Comparison of ENCODE assay signal across 1 cellular context in the genomic region with DNA sequence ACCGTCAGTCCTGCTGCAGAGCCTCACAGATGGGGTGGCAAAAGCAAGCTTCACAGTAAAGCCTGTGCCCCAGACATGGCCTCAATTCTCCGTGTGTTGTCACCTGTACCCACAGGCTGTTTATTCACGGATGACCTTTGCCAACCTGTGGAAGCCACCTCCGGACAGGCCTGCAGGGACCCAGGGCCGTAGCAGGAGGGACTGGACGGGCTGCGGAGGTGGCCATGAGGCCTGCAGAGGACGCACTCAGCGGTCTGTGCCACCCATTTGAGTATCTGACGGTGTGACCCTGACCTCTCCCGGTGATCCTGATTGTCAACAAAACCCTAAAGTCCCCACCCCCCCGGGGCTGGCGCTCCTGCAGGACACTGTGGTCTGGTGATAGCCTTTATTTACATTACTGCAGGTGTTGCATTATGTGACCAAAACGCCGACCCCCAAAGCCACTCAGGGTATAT.
A peak's percentile ranks its signal among the peaks of the same experiment; 100 is the strongest.
TF ChIP-seq lines count a peak whose summit lies in the region.

No MANE protein-coding gene starts in this region.

TF ChIP-seq in HepG2, 621 proteins besides CTCF, POLR2A, EP300 and RAD21 (continued from another document and continues in another):
- TF ChIP-seq ZFP90 (CRISPR knock-in tag; IDR thresholded peaks at IDR 0.05; ENCODE audit: borderline replicate concordance) (peak; percentile 59; the same call in 1 of the 2 replicates), ZNF709 (CRISPR knock-in tag; IDR thresholded peaks at IDR 0.05) (peak; percentile 32; the same call in 1 of the 2 replicates), RBM22 (optimal IDR thresholded peaks at IDR 0.05; ENCODE audit: low read length) (no peak), ZMAT3 (CRISPR knock-in tag; conservative IDR thresholded peaks at IDR 0.05) (no peak), FOXO1 (CRISPR knock-in tag; IDR thresholded peaks at IDR 0.05) (peak; percentile 82), THAP7 (CRISPR knock-in tag; IDR thresholded peaks at IDR 0.05) (no peak), BCLAF1 (IDR thresholded peaks at IDR 0.05) (no peak), ZNF670 (CRISPR knock-in tag; IDR thresholded peaks at IDR 0.05; ENCODE audit: borderline replicate concordance) (no peak; the same call in 1 of the 2 replicates), HOXA5 (CRISPR knock-in tag; IDR thresholded peaks at IDR 0.05) (0 out of 2 replicates have a peak, but pooled peaks have one; percentile 71), ESRRA (CRISPR knock-in tag; IDR thresholded peaks at IDR 0.05; ENCODE audit: low read depth) (no peak; the same call in none of the 2 replicates), ZNF337 (CRISPR knock-in tag; IDR thresholded peaks at IDR 0.05; ENCODE audit: borderline replicate concordance, low read depth) (no peak), TBX3 (IDR thresholded peaks at IDR 0.05; ENCODE audit: borderline replicate concordance) (peak; percentile 49; the same call in 1 of the 2 replicates), THRA (CRISPR knock-in tag; IDR thresholded peaks at IDR 0.05; ENCODE audit: borderline replicate concordance) (peak; percentile 90; the same call in 1 of the 2 replicates), EEA1 (CRISPR knock-in tag; IDR thresholded peaks at IDR 0.05; ENCODE audit: borderline replicate concordance) (peak; percentile 39; the same call in 1 of the 2 replicates), MTF1 (CRISPR knock-in tag; IDR thresholded peaks at IDR 0.05) (no peak), AGO2 (optimal IDR thresholded peaks at IDR 0.05; ENCODE audit: low read depth, low read length) (no peak), ZSCAN5A (CRISPR knock-in tag; IDR thresholded peaks at IDR 0.05; ENCODE audit: borderline replicate concordance) (no peak), ZKSCAN8 (CRISPR knock-in tag; IDR thresholded peaks at IDR 0.05; ENCODE audit: borderline replicate concordance) (peak; percentile 21; the same call in 1 of the 2 replicates), MED13 (CRISPR knock-in tag; IDR thresholded peaks at IDR 0.05) (no peak), ZNF598 (CRISPR knock-in tag; IDR thresholded peaks at IDR 0.05; ENCODE audit: borderline replicate concordance) (no peak), E2F2 (CRISPR knock-in tag; IDR thresholded peaks at IDR 0.05; ENCODE audit: borderline replicate concordance) (no peak), DMTF1 (CRISPR knock-in tag; IDR thresholded peaks at IDR 0.05) (no peak), GTF3A (CRISPR knock-in tag; conservative IDR thresholded peaks at IDR 0.05) (no peak), NFKBIZ (CRISPR knock-in tag; IDR thresholded peaks at IDR 0.05) (no peak), SP1 (IDR thresholded peaks at IDR 0.05) (no peak), SP1 (CRISPR knock-in tag; IDR thresholded peaks at IDR 0.05) (no peak), ZNF232 (CRISPR knock-in tag; IDR thresholded peaks at IDR 0.05; ENCODE audit: borderline replicate concordance) (no peak), BRCA1 (CRISPR knock-in tag; IDR thresholded peaks at IDR 0.05) (no peak), ZMYM4 (CRISPR knock-in tag; IDR thresholded peaks at IDR 0.05) (peak; percentile 75), EED (CRISPR knock-in tag; IDR thresholded peaks at IDR 0.05) (no peak), ETV6 (CRISPR knock-in tag; conservative IDR thresholded peaks at IDR 0.05) (no peak), KLF12 (CRISPR knock-in tag; IDR thresholded peaks at IDR 0.05; ENCODE audit: borderline replicate concordance) (no peak), SMAD1 (CRISPR knock-in tag; IDR thresholded peaks at IDR 0.05; ENCODE audit: borderline replicate concordance, low read depth) (no peak), ZSCAN22 (CRISPR knock-in tag; IDR thresholded peaks at IDR 0.05) (no peak), ZNF235 (CRISPR knock-in tag; IDR thresholded peaks at IDR 0.05; ENCODE audit: borderline replicate concordance) (no peak), HBP1 (CRISPR knock-in tag; IDR thresholded peaks at IDR 0.05; ENCODE audit: low read depth) (no peak), KLF15 (CRISPR knock-in tag; IDR thresholded peaks at IDR 0.05; ENCODE audit: borderline replicate concordance) (peak; percentile 48; the same call in 1 of the 2 replicates)
- TF ChIP-seq, protein P1, sequence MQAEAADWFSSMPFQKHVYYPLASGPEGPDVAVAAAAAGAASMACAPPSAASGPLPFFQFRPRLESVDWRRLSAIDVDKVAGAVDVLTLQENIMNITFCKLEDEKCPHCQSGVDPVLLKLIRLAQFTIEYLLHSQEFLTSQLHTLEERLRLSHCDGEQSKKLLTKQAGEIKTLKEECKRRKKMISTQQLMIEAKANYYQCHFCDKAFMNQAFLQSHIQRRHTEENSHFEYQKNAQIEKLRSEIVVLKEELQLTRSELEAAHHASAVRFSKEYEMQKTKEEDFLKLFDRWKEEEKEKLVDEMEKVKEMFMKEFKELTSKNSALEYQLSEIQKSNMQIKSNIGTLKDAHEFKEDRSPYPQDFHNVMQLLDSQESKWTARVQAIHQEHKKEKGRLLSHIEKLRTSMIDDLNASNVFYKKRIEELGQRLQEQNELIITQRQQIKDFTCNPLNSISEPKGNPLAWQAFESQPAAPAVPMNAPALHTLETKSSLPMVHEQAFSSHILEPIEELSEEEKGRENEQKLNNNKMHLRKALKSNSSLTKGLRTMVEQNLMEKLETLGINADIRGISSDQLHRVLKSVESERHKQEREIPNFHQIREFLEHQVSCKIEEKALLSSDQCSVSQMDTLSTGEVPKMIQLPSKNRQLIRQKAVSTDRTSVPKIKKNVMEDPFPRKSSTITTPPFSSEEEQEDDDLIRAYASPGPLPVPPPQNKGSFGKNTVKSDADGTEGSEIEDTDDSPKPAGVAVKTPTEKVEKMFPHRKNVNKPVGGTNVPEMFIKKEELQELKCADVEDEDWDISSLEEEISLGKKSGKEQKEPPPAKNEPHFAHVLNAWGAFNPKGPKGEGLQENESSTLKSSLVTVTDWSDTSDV (CRISPR knock-in tag; IDR thresholded peaks at IDR 0.05): no peak
- TF ChIP-seq, protein P2, sequence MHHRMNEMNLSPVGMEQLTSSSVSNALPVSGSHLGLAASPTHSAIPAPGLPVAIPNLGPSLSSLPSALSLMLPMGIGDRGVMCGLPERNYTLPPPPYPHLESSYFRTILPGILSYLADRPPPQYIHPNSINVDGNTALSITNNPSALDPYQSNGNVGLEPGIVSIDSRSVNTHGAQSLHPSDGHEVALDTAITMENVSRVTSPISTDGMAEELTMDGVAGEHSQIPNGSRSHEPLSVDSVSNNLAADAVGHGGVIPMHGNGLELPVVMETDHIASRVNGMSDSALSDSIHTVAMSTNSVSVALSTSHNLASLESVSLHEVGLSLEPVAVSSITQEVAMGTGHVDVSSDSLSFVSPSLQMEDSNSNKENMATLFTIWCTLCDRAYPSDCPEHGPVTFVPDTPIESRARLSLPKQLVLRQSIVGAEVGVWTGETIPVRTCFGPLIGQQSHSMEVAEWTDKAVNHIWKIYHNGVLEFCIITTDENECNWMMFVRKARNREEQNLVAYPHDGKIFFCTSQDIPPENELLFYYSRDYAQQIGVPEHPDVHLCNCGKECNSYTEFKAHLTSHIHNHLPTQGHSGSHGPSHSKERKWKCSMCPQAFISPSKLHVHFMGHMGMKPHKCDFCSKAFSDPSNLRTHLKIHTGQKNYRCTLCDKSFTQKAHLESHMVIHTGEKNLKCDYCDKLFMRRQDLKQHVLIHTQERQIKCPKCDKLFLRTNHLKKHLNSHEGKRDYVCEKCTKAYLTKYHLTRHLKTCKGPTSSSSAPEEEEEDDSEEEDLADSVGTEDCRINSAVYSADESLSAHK (CRISPR knock-in tag; IDR thresholded peaks at IDR 0.05; ENCODE audit: borderline replicate concordance): no peak
- TF ChIP-seq, protein P3, sequence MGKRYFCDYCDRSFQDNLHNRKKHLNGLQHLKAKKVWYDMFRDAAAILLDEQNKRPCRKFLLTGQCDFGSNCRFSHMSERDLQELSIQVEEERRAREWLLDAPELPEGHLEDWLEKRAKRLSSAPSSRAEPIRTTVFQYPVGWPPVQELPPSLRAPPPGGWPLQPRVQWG (CRISPR knock-in tag; IDR thresholded peaks at IDR 0.05; ENCODE audit: borderline replicate concordance, low read depth): no peak
- TF ChIP-seq, protein P4, sequence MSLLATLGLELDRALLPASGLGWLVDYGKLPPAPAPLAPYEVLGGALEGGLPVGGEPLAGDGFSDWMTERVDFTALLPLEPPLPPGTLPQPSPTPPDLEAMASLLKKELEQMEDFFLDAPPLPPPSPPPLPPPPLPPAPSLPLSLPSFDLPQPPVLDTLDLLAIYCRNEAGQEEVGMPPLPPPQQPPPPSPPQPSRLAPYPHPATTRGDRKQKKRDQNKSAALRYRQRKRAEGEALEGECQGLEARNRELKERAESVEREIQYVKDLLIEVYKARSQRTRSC (CRISPR knock-in tag; IDR thresholded peaks at IDR 0.05; ENCODE audit: low read depth): no peak
